In genomic region chr2:112791693-112792230, GRCh38 we compare ENCODE assay signal across 2 cellular contexts.
TF ChIP-seq lines count a peak whose summit lies in the region.

No MANE protein-coding gene starts in this region.

TF ChIP-seq in HEK293, 187 proteins besides CTCF, POLR2A, EP300 and RAD21:
- TF ChIP-seq SCRT2 (tag by site-specific recombination; IDR thresholded peaks at IDR 0.05), result peak; percentile 66
- TF ChIP-seq ZBTB26 (tag by site-specific recombination; optimal IDR thresholded peaks at IDR 0.05), result no peak
- peak; percentile 63; the same call in 1 of the 2 replicates for TF ChIP-seq SCRT1 (tag by site-specific recombination; IDR thresholded peaks at IDR 0.05; ENCODE audit: borderline replicate concordance)

TF ChIP-seq in H1, 55 proteins besides CTCF, POLR2A, EP300 and RAD21:
- no peak for TF ChIP-seq BCL11A (IDR thresholded peaks at IDR 0.05; ENCODE audit: low read depth in 2 of 2, low read length in 2 of 2)
- TF ChIP-seq HDAC2 (IDR thresholded peaks at IDR 0.05; ENCODE audit: borderline replicate concordance in 1 of 2, low read depth in 2 of 2, low read length in 2 of 2), result no peak
- no peak for TF ChIP-seq HDAC6 (IDR thresholded peaks at IDR 0.05; ENCODE audit: low read depth, low read length)
- no peak for TF ChIP-seq TAF1 (IDR thresholded peaks at IDR 0.05; ENCODE audit: low read depth, low read length)
- TF ChIP-seq EGR1 (IDR thresholded peaks at IDR 0.05; ENCODE audit: borderline replicate concordance, low read depth, low read length), result no peak
- no peak for TF ChIP-seq JUN (IDR thresholded peaks at IDR 0.05; ENCODE audit: low read depth, low read length)
- TF ChIP-seq CHD7 (IDR thresholded peaks at IDR 0.05; ENCODE audit: insufficient replicate concordance, low read length), result no peak
- no peak for TF ChIP-seq SP2 (IDR thresholded peaks at IDR 0.05; ENCODE audit: low read length)
- no peak for TF ChIP-seq SIRT6 (IDR thresholded peaks at IDR 0.05; ENCODE audit: low read length)
- no peak for TF ChIP-seq RFX5 (IDR thresholded peaks at IDR 0.05; ENCODE audit: borderline replicate concordance, low read depth, low read length)
- no peak for TF ChIP-seq POU5F1 (IDR thresholded peaks at IDR 0.05; ENCODE audit: low read depth, low read length)
- TF ChIP-seq SIX5 (IDR thresholded peaks at IDR 0.05; ENCODE audit: low read depth, low read length), result no peak
- no peak for TF ChIP-seq USF2 (IDR thresholded peaks at IDR 0.05; ENCODE audit: low read length)
- no peak for TF ChIP-seq TBP (IDR thresholded peaks at IDR 0.05; ENCODE audit: low read depth, low read length)
- TF ChIP-seq MAX (IDR thresholded peaks at IDR 0.05), result no peak
- no peak for TF ChIP-seq ASH2L (IDR thresholded peaks at IDR 0.05; ENCODE audit: low read length)
- no peak for TF ChIP-seq SIN3A (conservative IDR thresholded peaks at IDR 0.05 in 1 of 2, IDR thresholded peaks at IDR 0.05 in 1 of 2; ENCODE audit: low read depth in 1 of 2, low read length in 2 of 2)
- no peak for TF ChIP-seq CBX8 (IDR thresholded peaks at IDR 0.05; ENCODE audit: borderline replicate concordance, low read depth, low read length)
TF ChIP-seq in H1: peak in this region for 0.
